ENCODE assay signal across 1 cellular context in the genomic region with DNA sequence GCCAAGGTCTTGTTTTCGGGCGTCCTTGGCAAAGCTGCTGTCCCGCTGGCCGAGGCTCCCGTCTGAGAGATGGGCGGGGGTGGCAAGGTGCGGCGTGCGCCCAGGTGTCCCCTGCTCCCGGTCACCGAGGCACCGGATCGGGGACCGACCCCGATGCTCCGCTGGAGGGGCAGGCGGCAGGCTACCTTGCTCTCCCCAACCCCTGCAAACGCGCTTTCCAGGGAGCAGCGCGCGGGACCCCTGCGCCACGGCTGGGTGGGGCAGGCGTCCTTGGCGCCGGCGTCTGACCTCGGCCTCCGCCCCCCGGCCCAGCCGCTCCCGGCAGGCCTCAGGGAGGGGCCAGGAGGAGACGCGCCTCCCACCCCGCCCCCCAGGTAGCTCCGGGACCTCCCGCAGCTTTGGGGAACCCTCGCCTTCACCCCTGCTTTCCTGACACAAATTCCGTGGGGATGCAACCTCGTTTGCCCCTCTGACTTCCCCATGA.
TF ChIP-seq lines count a peak whose summit lies in the region.

No MANE protein-coding gene starts in this region.

TF ChIP-seq in HepG2, 621 proteins besides CTCF, POLR2A, EP300 and RAD21:
- TF ChIP-seq, protein P1, sequence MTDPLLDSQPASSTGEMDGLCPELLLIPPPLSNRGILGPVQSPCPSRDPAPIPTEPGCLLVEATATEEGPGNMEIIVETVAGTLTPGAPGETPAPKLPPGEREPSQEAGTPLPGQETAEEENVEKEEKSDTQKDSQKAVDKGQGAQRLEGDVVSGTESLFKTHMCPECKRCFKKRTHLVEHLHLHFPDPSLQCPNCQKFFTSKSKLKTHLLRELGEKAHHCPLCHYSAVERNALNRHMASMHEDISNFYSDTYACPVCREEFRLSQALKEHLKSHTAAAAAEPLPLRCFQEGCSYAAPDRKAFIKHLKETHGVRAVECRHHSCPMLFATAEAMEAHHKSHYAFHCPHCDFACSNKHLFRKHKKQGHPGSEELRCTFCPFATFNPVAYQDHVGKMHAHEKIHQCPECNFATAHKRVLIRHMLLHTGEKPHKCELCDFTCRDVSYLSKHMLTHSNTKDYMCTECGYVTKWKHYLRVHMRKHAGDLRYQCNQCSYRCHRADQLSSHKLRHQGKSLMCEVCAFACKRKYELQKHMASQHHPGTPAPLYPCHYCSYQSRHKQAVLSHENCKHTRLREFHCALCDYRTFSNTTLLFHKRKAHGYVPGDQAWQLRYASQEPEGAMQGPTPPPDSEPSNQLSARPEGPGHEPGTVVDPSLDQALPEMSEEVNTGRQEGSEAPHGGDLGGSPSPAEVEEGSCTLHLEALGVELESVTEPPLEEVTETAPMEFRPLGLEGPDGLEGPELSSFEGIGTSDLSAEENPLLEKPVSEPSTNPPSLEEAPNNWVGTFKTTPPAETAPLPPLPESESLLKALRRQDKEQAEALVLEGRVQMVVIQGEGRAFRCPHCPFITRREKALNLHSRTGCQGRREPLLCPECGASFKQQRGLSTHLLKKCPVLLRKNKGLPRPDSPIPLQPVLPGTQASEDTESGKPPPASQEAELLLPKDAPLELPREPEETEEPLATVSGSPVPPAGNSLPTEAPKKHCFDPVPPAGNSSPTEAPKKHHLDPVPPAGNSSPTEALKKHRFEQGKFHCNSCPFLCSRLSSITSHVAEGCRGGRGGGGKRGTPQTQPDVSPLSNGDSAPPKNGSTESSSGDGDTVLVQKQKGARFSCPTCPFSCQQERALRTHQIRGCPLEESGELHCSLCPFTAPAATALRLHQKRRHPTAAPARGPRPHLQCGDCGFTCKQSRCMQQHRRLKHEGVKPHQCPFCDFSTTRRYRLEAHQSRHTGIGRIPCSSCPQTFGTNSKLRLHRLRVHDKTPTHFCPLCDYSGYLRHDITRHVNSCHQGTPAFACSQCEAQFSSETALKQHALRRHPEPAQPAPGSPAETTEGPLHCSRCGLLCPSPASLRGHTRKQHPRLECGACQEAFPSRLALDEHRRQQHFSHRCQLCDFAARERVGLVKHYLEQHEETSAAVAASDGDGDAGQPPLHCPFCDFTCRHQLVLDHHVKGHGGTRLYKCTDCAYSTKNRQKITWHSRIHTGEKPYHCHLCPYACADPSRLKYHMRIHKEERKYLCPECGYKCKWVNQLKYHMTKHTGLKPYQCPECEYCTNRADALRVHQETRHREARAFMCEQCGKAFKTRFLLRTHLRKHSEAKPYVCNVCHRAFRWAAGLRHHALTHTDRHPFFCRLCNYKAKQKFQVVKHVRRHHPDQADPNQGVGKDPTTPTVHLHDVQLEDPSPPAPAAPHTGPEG (CRISPR knock-in tag; IDR thresholded peaks at IDR 0.05) = no peak
- TF ChIP-seq, protein P2, sequence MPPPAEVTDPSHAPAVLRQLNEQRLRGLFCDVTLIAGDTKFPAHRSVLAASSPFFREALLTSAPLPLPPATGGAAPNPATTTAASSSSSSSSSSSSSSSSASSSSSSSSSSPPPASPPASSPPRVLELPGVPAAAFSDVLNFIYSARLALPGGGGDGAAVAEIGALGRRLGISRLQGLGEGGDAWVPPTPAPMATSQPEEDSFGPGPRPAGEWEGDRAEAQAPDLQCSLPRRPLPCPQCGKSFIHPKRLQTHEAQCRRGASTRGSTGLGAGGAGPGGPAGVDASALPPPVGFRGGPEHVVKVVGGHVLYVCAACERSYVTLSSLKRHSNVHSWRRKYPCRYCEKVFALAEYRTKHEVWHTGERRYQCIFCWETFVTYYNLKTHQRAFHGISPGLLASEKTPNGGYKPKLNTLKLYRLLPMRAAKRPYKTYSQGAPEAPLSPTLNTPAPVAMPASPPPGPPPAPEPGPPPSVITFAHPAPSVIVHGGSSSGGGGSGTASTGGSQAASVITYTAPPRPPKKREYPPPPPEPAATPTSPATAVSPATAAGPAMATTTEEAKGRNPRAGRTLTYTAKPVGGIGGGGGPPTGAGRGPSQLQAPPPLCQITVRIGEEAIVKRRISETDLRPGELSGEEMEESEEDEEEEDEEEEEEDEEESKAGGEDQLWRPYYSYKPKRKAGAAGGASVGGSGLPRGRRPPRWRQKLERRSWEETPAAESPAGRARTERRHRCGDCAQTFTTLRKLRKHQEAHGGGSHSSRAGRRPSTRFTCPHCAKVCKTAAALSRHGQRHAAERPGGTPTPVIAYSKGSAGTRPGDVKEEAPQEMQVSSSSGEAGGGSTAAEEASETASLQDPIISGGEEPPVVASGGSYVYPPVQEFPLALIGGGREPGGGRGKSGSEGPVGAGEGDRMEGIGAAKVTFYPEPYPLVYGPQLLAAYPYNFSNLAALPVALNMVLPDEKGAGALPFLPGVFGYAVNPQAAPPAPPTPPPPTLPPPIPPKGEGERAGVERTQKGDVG (CRISPR knock-in tag; IDR thresholded peaks at IDR 0.05; ENCODE audit: borderline replicate concordance) = no peak
- TF ChIP-seq, protein P3, sequence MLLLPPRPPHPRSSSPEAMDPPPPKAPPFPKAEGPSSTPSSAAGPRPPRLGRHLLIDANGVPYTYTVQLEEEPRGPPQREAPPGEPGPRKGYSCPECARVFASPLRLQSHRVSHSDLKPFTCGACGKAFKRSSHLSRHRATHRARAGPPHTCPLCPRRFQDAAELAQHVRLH (CRISPR knock-in tag; IDR thresholded peaks at IDR 0.05; ENCODE audit: borderline replicate concordance, low read depth) = no peak
- TF ChIP-seq, protein P4, sequence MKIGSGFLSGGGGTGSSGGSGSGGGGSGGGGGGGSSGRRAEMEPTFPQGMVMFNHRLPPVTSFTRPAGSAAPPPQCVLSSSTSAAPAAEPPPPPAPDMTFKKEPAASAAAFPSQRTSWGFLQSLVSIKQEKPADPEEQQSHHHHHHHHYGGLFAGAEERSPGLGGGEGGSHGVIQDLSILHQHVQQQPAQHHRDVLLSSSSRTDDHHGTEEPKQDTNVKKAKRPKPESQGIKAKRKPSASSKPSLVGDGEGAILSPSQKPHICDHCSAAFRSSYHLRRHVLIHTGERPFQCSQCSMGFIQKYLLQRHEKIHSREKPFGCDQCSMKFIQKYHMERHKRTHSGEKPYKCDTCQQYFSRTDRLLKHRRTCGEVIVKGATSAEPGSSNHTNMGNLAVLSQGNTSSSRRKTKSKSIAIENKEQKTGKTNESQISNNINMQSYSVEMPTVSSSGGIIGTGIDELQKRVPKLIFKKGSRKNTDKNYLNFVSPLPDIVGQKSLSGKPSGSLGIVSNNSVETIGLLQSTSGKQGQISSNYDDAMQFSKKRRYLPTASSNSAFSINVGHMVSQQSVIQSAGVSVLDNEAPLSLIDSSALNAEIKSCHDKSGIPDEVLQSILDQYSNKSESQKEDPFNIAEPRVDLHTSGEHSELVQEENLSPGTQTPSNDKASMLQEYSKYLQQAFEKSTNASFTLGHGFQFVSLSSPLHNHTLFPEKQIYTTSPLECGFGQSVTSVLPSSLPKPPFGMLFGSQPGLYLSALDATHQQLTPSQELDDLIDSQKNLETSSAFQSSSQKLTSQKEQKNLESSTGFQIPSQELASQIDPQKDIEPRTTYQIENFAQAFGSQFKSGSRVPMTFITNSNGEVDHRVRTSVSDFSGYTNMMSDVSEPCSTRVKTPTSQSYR (CRISPR knock-in tag; IDR thresholded peaks at IDR 0.05; ENCODE audit: borderline replicate concordance) = no peak
- TF ChIP-seq ZNF136 (CRISPR knock-in tag; IDR thresholded peaks at IDR 0.05; ENCODE audit: low read depth) (no peak), PHB2 (IDR thresholded peaks at IDR 0.05; ENCODE audit: partially characterized antibody) (no peak)
